ENCODE assay signal across 15 cellular contexts in the genomic region with DNA sequence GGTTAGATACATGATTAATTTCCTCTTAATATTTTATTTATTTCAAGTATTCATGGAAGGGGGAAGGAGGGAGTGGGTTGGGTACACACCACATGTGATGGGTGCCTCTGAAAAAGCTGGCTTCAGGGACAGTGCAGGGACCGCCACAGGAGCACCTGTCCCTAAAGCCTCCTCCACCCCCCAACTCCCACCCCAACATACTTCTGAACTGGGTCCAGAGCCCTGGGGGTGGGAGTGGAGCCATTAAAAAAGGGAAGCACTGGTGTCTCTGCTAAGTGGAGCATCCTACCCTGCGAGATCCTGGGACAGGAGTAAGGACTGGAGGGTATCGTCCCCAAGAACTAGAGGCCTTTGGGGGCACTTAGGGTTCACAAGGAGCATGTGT. TPM values are rescaled to one million over a fixed set of nuclear protein-coding genes. Genes with fewer than 3 reads are reported as not detected.
DNase-seq lines count a peak whose midpoint lies in the region; ATAC-seq and TF ChIP-seq lines count a peak whose summit lies in the region.
"Had no signal": no experiment of that assay in that cellular context is flagged by ENCODE, and none has a peak within 500 bp of the region (broad histone marks: within the 10 kb centered on the region; RNA-seq: fewer than 3 reads in every experiment).

No MANE protein-coding gene starts in this region.

- peaks cover 0 to 1% (median 0%) of the 10 kb centered on the region in 7 donors for H3K9me3 Mint-ChIP-seq in CD14-positive monocyte
- H3K9me3 Mint-ChIP-seq in activated T-helper 2 cell treated with anti-CD3 and anti-CD28 coated beads, Interferon-gamma antibody, Interleukin-2, Interleukin-4, amounts not matched to agents 10 μg/mL and 5 μg/mL and 100 μg/mL, durations not matched to agents 14 hours and 24 hours and 36 hours, result no peaks in the 10 kb centered on the region
- H3K9me3 Mint-ChIP-seq: CD4-positive, alpha-beta T cell; CD8-positive, alpha-beta memory T cell; GM23338; H9 had no signal

- ATAC-seq in sciatic nerve, result no peak

- H3K4me3 Mint-ChIP-seq in CD14-positive monocyte, result no peak overlapping the region
- no peak overlapping the region for H3K4me3 Mint-ChIP-seq in activated T-helper 2 cell treated with anti-CD3 and anti-CD28 coated beads, Interferon-gamma antibody, Interleukin-2, Interleukin-4, amounts not matched to agents 10 μg/mL and 5 μg/mL and 100 μg/mL, durations not matched to agents 14 hours and 24 hours and 36 hours (ENCODE audit: low read depth)
- H3K4me3 Mint-ChIP-seq: B cell; CD4-positive, alpha-beta T cell; CD8-positive, alpha-beta memory T cell; GM23338; H9 had no signal

- no peaks in the 10 kb centered on the region for H3K36me3 Mint-ChIP-seq in CD14-positive monocyte
- H3K36me3 Mint-ChIP-seq in activated T-helper 2 cell treated with anti-CD3 and anti-CD28 coated beads, Interferon-gamma antibody, Interleukin-2, Interleukin-4, amounts not matched to agents 10 μg/mL and 5 μg/mL and 100 μg/mL, durations not matched to agents 14 hours and 24 hours and 36 hours (ENCODE audit: low read depth), result no peaks in the 10 kb centered on the region
- H3K36me3 Mint-ChIP-seq: CD8-positive, alpha-beta memory T cell had no signal

- peak; percentile 27 for DNase-seq in activated effector memory CD4-positive, alpha-beta T cell treated with anti-CD3 and anti-CD28 coated beads, Interleukin-2, amount 50 U/mL, for 16 hours
- DNase-seq in activated effector memory CD4-positive, alpha-beta T cell treated with Interleukin-2 at 50 U/mL for 16 hours, result no peak
- DNase-seq in GM13977 (ENCODE audit: low spot score) (no peak), sciatic nerve (ENCODE audit: low spot score) (peak; percentile 14), CD14-positive monocyte (ENCODE audit: low spot score) (no peak)
- DNase-seq in activated T-helper 2 cell treated with anti-CD3 and anti-CD28 coated beads, Interferon-gamma antibody, Interleukin-2, Interleukin-4, amounts not matched to agents 10 μg/mL and 5 μg/mL and 100 μg/mL, durations not matched to agents 14 hours and 24 hours and 36 hours (ENCODE audit: low spot score), result no peak

- H3K27me3 Mint-ChIP-seq in CD14-positive monocyte (ENCODE audit: low read depth in 3 of 3), result peaks cover 2 to 4% (median 2%) of the 10 kb centered on the region in 3 donors
- no peaks in the 10 kb centered on the region for H3K27me3 Mint-ChIP-seq in activated T-helper 2 cell treated with anti-CD3 and anti-CD28 coated beads, Interferon-gamma antibody, Interleukin-2, Interleukin-4, amounts not matched to agents 10 μg/mL and 5 μg/mL and 100 μg/mL, durations not matched to agents 14 hours and 24 hours and 36 hours (ENCODE audit: low read depth)

- no peak overlapping the region for H3K27ac Mint-ChIP-seq in CD14-positive monocyte
- no peak overlapping the region for H3K27ac Mint-ChIP-seq in activated T-helper 2 cell treated with anti-CD3 and anti-CD28 coated beads, Interferon-gamma antibody, Interleukin-2, Interleukin-4, amounts not matched to agents 10 μg/mL and 5 μg/mL and 100 μg/mL, durations not matched to agents 14 hours and 24 hours and 36 hours
- H3K27ac Mint-ChIP-seq: B cell; CD4-positive, alpha-beta T cell; CD8-positive, alpha-beta memory T cell; GM23338; H9 had no signal

- intact Hi-C loops in sciatic nerve (cut with DNase I) (loop anchor here (5.0 kb wide), 1 partner anchor 190 kb away; no protein-coding TSS in a partner anchor), CD14-positive monocyte (cut with micrococcal nuclease) (loop anchor here in 1 of 2 donors (5.0 kb wide), 1 partner anchor 190 kb away; no protein-coding TSS in a partner anchor)
- intact Hi-C loops in activated T-helper 2 cell treated with anti-CD3 and anti-CD28 coated beads, Interferon-gamma antibody, Interleukin-2, Interleukin-4, amounts not matched to agents 10 μg/mL and 5 μg/mL and 100 μg/mL, durations not matched to agents 14 hours and 24 hours and 36 hours (cut with micrococcal nuclease), result loop anchor here (5.0 kb wide), 1 partner anchor 190 kb away; no protein-coding TSS in a partner anchor

- TF ChIP-seq CTCF in GM13977 (IDR thresholded peaks at IDR 0.05; ENCODE audit: extremely low read depth, insufficient read depth, missing control alignments), result peak; percentile 6
- TF ChIP-seq CTCF in CD14-positive monocyte (IDR thresholded peaks at IDR 0.05), result no peak

- H3K4me1 Mint-ChIP-seq in CD14-positive monocyte, result peaks cover 1% of the 10 kb centered on the region
- no peaks in the 10 kb centered on the region for H3K4me1 Mint-ChIP-seq in activated T-helper 2 cell treated with anti-CD3 and anti-CD28 coated beads, Interferon-gamma antibody, Interleukin-2, Interleukin-4, amounts not matched to agents 10 μg/mL and 5 μg/mL and 100 μg/mL, durations not matched to agents 14 hours and 24 hours and 36 hours (ENCODE audit: low read depth)
- H3K4me1 Mint-ChIP-seq: B cell had no signal

- in situ Hi-C loops in GM13977 (cut with MboI; ENCODE audit: low pct_unique_long_range_greater_than_20kb, low sequenced_read_pairs, unreplicated experiment), result loop anchor here (25.0 kb wide), 1 partner anchor 165 kb away; no protein-coding TSS in a partner anchor

RNA-seq across cellular contexts. Expression of a gene that starts 5.6 kb away (rescaled TPM):
- 3.2 TPM for total RNA-seq in sciatic nerve
- not detected for polyA plus RNA-seq in CD14-positive monocyte
- total RNA-seq in activated T-helper 2 cell treated with anti-CD3 and anti-CD28 coated beads, Interferon-gamma antibody, Interleukin-2, Interleukin-4, amounts not matched to agents 10 μg/mL and 5 μg/mL and 100 μg/mL, durations not matched to agents 14 hours and 24 hours and 36 hours, result not detected in 2 replicates
- total RNA-seq: A172; A673; CD4-positive, alpha-beta T cell; CD8-positive, alpha-beta memory T cell; GM12878; GM23338; H4; H9 had no signal
- polyA plus RNA-seq: CD8-positive, alpha-beta memory T cell; GM12878; GM23338 had no signal

RNA-seq across cellular contexts. Expression of a gene that starts 10.6 kb away (rescaled TPM):
- total RNA-seq in sciatic nerve, result not detected
- not detected for polyA plus RNA-seq in CD14-positive monocyte
- not detected in 2 replicates for total RNA-seq in activated T-helper 2 cell treated with anti-CD3 and anti-CD28 coated beads, Interferon-gamma antibody, Interleukin-2, Interleukin-4, amounts not matched to agents 10 μg/mL and 5 μg/mL and 100 μg/mL, durations not matched to agents 14 hours and 24 hours and 36 hours
- total RNA-seq: A172; A673; B cell; CD4-positive, alpha-beta T cell; CD8-positive, alpha-beta memory T cell; GM12878; GM23338; H4; H9 had no signal
- polyA plus RNA-seq: CD8-positive, alpha-beta memory T cell; GM12878; GM23338 had no signal

Comparison
In these comparisons a context has a peak if more than half of its experiments do, and no peak if none do; other contexts are left out.
1. DNase-seq: peak in activated effector memory CD4-positive, alpha-beta T cell treated with anti-CD3 and anti-CD28 coated beads, Interleukin-2, amount 50 U/mL, for 16 hours (single experiment) and sciatic nerve (single experiment); none in activated effector memory CD4-positive, alpha-beta T cell treated with Interleukin-2 at 50 U/mL for 16 hours (single experiment), GM13977 (single experiment), CD14-positive monocyte (single experiment) and activated T-helper 2 cell treated with anti-CD3 and anti-CD28 coated beads, Interferon-gamma antibody, Interleukin-2, Interleukin-4, amounts not matched to agents 10 μg/mL and 5 μg/mL and 100 μg/mL, durations not matched to agents 14 hours and 24 hours and 36 hours (single experiment).